ENCODE assay signal across 21 cellular contexts in the genomic region with DNA sequence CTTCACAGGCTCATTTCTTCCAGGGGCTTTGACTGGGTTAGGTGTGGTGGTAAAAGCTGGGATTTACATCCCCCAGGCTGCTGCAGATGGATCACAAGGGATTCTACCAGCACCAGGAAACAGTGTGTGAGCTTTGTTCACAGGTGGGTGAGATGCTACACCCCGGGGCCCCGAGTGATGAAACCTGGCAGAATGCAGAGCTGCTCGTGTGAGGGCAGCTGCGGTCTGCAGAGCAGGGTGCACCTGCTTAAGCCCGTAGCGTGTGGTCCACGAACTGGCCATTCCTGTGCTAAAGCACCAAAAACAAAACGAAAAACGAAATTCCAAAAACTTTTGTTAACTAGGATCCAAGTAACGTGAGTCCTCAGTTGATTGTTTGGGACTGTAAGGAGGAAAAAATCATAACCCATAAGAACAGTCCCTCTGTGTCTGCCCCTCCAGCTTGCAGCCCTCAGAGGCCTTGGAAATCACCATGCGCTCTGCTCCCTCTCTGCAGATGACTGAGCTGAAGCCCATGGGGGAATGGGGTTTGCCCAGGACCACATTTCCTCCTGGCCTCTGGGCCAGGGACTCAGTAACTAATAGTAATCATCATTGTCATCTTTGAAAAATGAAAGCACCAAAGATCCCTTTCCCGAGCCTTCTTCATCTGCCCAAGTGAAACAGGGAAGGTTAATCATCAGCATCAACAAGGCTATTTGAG. TPM values are rescaled to one million over a fixed set of nuclear protein-coding genes. Genes with fewer than 3 reads are reported as not detected.
DNase-seq lines count a peak whose midpoint lies in the region; ATAC-seq, FAIRE-seq and TF ChIP-seq lines count a peak whose summit lies in the region.
"Had no signal": no experiment of that assay in that cellular context is flagged by ENCODE, and none has a peak within 500 bp of the region (broad histone marks: within the 10 kb centered on the region; RNA-seq: fewer than 3 reads in every experiment).

No MANE protein-coding gene starts in this region.

- H3K4ac ChIP-seq in H1 (replicated peaks; ENCODE audit: insufficient read length, low read depth, low read length): no peak overlapping the region

- H3K27ac ChIP-seq in H1 (ENCODE audit: low read depth, low read length): no peak overlapping the region
- H3K27ac ChIP-seq: A549 had no signal

- no peak for TF ChIP-seq POLR2A in H1 (IDR thresholded peaks at IDR 0.05; ENCODE audit: control extremely low read depth in 1 of 2, low read depth in 2 of 2, low read length in 2 of 2)

- no peaks in the 10 kb centered on the region for H3K36me3 ChIP-seq in H1 (ENCODE audit: control insufficient read depth in 2 of 4, insufficient read depth in 4 of 4, low read length in 3 of 4)
- H3K36me3 ChIP-seq: HAP-1 had no signal

- no peak overlapping the region for H3K14ac ChIP-seq in H1 (ENCODE audit: insufficient read length)

- H2AK5ac ChIP-seq in H1 (ENCODE audit: low read depth, low read length): no peak overlapping the region

- no peaks in the 10 kb centered on the region for H3K9me3 ChIP-seq in H1 (ENCODE audit: insufficient read depth in 2 of 2, low read depth in 1 of 2, low read length in 1 of 2)
- H3K9me3 ChIP-seq: A549, HAP-1 had no signal

- H4K5ac ChIP-seq in H1 (ENCODE audit: insufficient read length, low read depth, low read length): no peak overlapping the region

- FAIRE-seq in H1 (lab: Jason Lieb, UNC): no peak
- FAIRE-seq: A549, D721Med, G401.6 had no signal

- peak overlapping the region; percentile 20; the same call in 1 of the 2 replicates for H4K8ac ChIP-seq in H1 (ENCODE audit: extremely low read depth, insufficient read depth, low read length)

- no peak overlapping the region for H3K9ac ChIP-seq in H1 (replicated peaks in 1 of 4; ENCODE audit: extremely low read depth in 1 of 4, low read depth in 3 of 4, low read length in 3 of 4)

- H2BK5ac ChIP-seq in H1 (ENCODE audit: low read depth, low read length): no peak overlapping the region

- no peak overlapping the region for H3K4me3 ChIP-seq in H1 (ENCODE audit: extremely low read depth in 1 of 4, insufficient read depth in 2 of 4, low read depth in 3 of 4, low read length in 4 of 4)
- H3K4me3 ChIP-seq: A549, GM23338, HAP-1 had no signal

- H3K4me1 ChIP-seq in H1 (replicated peaks in 1 of 4; ENCODE audit: control insufficient read depth in 3 of 4, insufficient read depth in 4 of 4, low read length in 3 of 4): no peaks in the 10 kb centered on the region
- H3K4me1 ChIP-seq: A549, HAP-1 had no signal

- H3K56ac ChIP-seq in H1 (replicated peaks; ENCODE audit: insufficient read length, low read depth, low read length): no peak overlapping the region

- H3K79me2 ChIP-seq in H1 (ENCODE audit: control insufficient read depth in 1 of 2, insufficient read depth in 2 of 2, low read length in 2 of 2): no peaks in the 10 kb centered on the region

- no peak for TF ChIP-seq RAD21 in H1 (IDR thresholded peaks at IDR 0.05 in 1 of 2, conservative IDR thresholded peaks at IDR 0.05 in 1 of 2; ENCODE audit: low read depth in 2 of 2, low read length in 2 of 2)

- no peak for TF ChIP-seq CTCF in H1 (IDR thresholded peaks at IDR 0.05; ENCODE audit: control extremely low read depth in 1 of 3, insufficient read depth in 1 of 3, low read depth in 1 of 3, low read length in 3 of 3)

- no peak overlapping the region for H3K18ac ChIP-seq in H1 (ENCODE audit: extremely low read depth, low read length)

- WGBS in H1 (ENCODE audit: extremely low coverage in 1 of 2, insufficient coverage in 1 of 2, insufficient read length in 1 of 2, insufficient replicate concordance in 2 of 2, low coverage in 1 of 2, low lambda C conversion rate in 2 of 2, missing lambda C conversion rate in 1 of 2), 2 experiments: 98% methylated on average over 12 of the region's 12 CpGs; no CpG with 5 or more reads in 1 of the 2 experiments

- TF ChIP-seq EP300 in H1 (IDR thresholded peaks at IDR 0.05; ENCODE audit: borderline replicate concordance in 1 of 2, low read depth in 2 of 2, low read length in 2 of 2): no peak

- no peak overlapping the region for H3K4me2 ChIP-seq in H1 (ENCODE audit: insufficient read depth in 1 of 2, low read depth in 2 of 2, low read length in 2 of 2)
- H3K4me2 ChIP-seq: A549, GM23338 had no signal

- H3K23ac ChIP-seq in H1 (ENCODE audit: insufficient read length): no peak overlapping the region

- no peak for DNase-seq in H1 (ENCODE audit: low read depth in 1 of 2, low spot score in 2 of 2)
- no peak for DNase-seq in cardiac septum (ENCODE audit: low spot score)
- DNase-seq in OCI-M2 (lab: John Stamatoyannopoulos, UW; ENCODE audit: unreplicated experiment): no peak
- DNase-seq: CD8-positive, alpha-beta T cell; COR-L47; DMS153; DMS79 treated with DMSO at 0.1 percent for 48 hours; EL; KG1 had no signal

- H3K79me1 ChIP-seq in H1 (ENCODE audit: low read depth, low read length): no peaks in the 10 kb centered on the region

- H2BK15ac ChIP-seq in H1 (ENCODE audit: low read length): no peak overlapping the region

- CTCF ChIA-PET in H1 (lab: Charles Lee; ENCODE audit: partially characterized antibody): interaction anchor here (0.6 to 1.9 kb wide), 7 partner anchors 21 to 397 kb away, joined by 3 to 7 read pairs (median 3); partner anchors contain the start of gene ELF5

- H2BK120ac ChIP-seq in H1 (replicated peaks; ENCODE audit: low read depth, low read length): no peak overlapping the region

- no peaks in the 10 kb centered on the region for H3K23me2 ChIP-seq in H1 (ENCODE audit: low read depth, low read length)

- no peaks in the 10 kb centered on the region for H4K20me1 ChIP-seq in H1 (replicated peaks in 1 of 2; ENCODE audit: control insufficient read depth in 1 of 2, insufficient read depth in 2 of 2, low read length in 2 of 2)

- ATAC-seq in GM18868 (IDR thresholded peaks at IDR 0.05; ENCODE audit: unreplicated experiment) (peak; percentile 78), HG02571 (IDR thresholded peaks at IDR 0.05; ENCODE audit: unreplicated experiment) (peak; percentile 67), HG02885 (IDR thresholded peaks at IDR 0.05; ENCODE audit: poor library complexity, unreplicated experiment) (no peak)
- ATAC-seq: A549; CD8-positive, alpha-beta T cell; GM23338 had no signal

- H4K91ac ChIP-seq in H1 (replicated peaks; ENCODE audit: insufficient read length, low read length): no peak overlapping the region

- POLR2A ChIA-PET in H1 (lab: Charles Lee; ENCODE audit: partially characterized antibody): no interaction called here

- H2BK20ac ChIP-seq in H1 (ENCODE audit: low read length): no peak overlapping the region

- no peaks in the 10 kb centered on the region for H3K27me3 ChIP-seq in H1 (replicated peaks in 1 of 4; ENCODE audit: control insufficient read depth in 3 of 4, extremely low read depth in 1 of 4, insufficient read depth in 3 of 4, low read length in 3 of 4)

- intact Hi-C loops in cardiac septum (cut with DNase I): no loop called here

- no peak overlapping the region for H2BK12ac ChIP-seq in H1 (ENCODE audit: low read depth, low read length)

- no peak overlapping the region for H2AFZ ChIP-seq in H1 (ENCODE audit: low read length)
- H2AFZ ChIP-seq: GM23338 had no signal

TF ChIP-seq in H1, 55 proteins besides CTCF, POLR2A, EP300 and RAD21:
- TF ChIP-seq TBP (IDR thresholded peaks at IDR 0.05; ENCODE audit: low read depth, low read length) (no peak), POLR2AphosphoS5 (IDR thresholded peaks at IDR 0.05; ENCODE audit: low read depth, low read length) (no peak), KDM5A (IDR thresholded peaks at IDR 0.05; ENCODE audit: low read length) (no peak), CREB1 (IDR thresholded peaks at IDR 0.05) (no peak), RBBP5 (IDR thresholded peaks at IDR 0.05; ENCODE audit: borderline replicate concordance, low read depth, low read length) (no peak), TAF1 (IDR thresholded peaks at IDR 0.05; ENCODE audit: low read depth, low read length) (no peak), SIN3A (conservative IDR thresholded peaks at IDR 0.05 in 1 of 2, IDR thresholded peaks at IDR 0.05 in 1 of 2; ENCODE audit: low read depth in 1 of 2, low read length in 2 of 2) (no peak), SIX5 (IDR thresholded peaks at IDR 0.05; ENCODE audit: low read depth, low read length) (no peak), HDAC6 (IDR thresholded peaks at IDR 0.05; ENCODE audit: low read depth, low read length) (no peak), YY1 (IDR thresholded peaks at IDR 0.05; ENCODE audit: low read depth, low read length) (no peak), TCF12 (IDR thresholded peaks at IDR 0.05; ENCODE audit: low read depth, low read length) (no peak), BRCA1 (IDR thresholded peaks at IDR 0.05; ENCODE audit: low read depth, low read length) (no peak), CEBPB (IDR thresholded peaks at IDR 0.05; ENCODE audit: low read depth, low read length) (no peak), RXRA (IDR thresholded peaks at IDR 0.05; ENCODE audit: insufficient read depth, low read depth, low read length) (no peak), MAFK (IDR thresholded peaks at IDR 0.05; ENCODE audit: low read depth, low read length) (no peak)
TF ChIP-seq in H1: peak in this region for 0.

RNA-seq across cellular contexts. Expression of gene ELF5, which starts 24.6 kb away (rescaled TPM):
- total RNA-seq in H1 (2021; fragmentation: NEBNext Ultra II Directional; extraction: Animal tissue kit (Norgen Biotek cat#: 25700)): not detected in 2 replicates
- not detected in 2 replicates for polyA plus RNA-seq in H1 (2011; rRNA removed)
- not detected for polyA plus RNA-seq in H1 (2011; cell fraction: cytosol; rRNA removed)
- polyA plus RNA-seq in H1 (2011; cell fraction: nucleus; rRNA removed): not detected
- polyA plus RNA-seq in H1 (2012, experiment 1 of 2): not detected in 4 replicates
- not detected for polyA plus RNA-seq in H1 (2012, experiment 2 of 2)
- not detected for polyA plus RNA-seq in H1 (2013, experiment 1 of 2)
- polyA plus RNA-seq in H1 (2013, experiment 2 of 2): not detected
- polyA minus RNA-seq in H1 (2011; rRNA and poly(A)+ RNA removed): not detected in 2 replicates
- not detected for polyA minus RNA-seq in H1 (2011; cell fraction: cytosol; rRNA and poly(A)+ RNA removed)
- polyA minus RNA-seq in H1 (2011; cell fraction: nucleus; rRNA and poly(A)+ RNA removed): not detected
- total RNA-seq in cardiac septum: not detected
- total RNA-seq: CD8-positive, alpha-beta T cell; GM23338 had no signal
- polyA plus RNA-seq: AG04450, BJ, CD14-positive monocyte, GM23338, IgD-negative memory B cell had no signal

RNA-seq across cellular contexts. Expression of gene CAT, which starts 50.3 kb away (rescaled TPM):
- total RNA-seq in H1 (2021; fragmentation: NEBNext Ultra II Directional; extraction: Animal tissue kit (Norgen Biotek cat#: 25700)): 14.3 and 15.0 TPM in 2 replicates
- polyA plus RNA-seq in H1 (2011; rRNA removed): 7.3 and 9.6 TPM in 2 replicates
- 10.4 TPM for polyA plus RNA-seq in H1 (2011; cell fraction: cytosol; rRNA removed)
- polyA plus RNA-seq in H1 (2011; cell fraction: nucleus; rRNA removed): 13.2 TPM
- polyA plus RNA-seq in H1 (2012, experiment 1 of 2): 5.8 to 7.0 TPM (median 6.8 TPM) in 4 replicates
- 1.5 TPM for polyA plus RNA-seq in H1 (2012, experiment 2 of 2)
- 8.7 TPM for polyA plus RNA-seq in H1 (2013, experiment 1 of 2)
- 7.2 TPM for polyA plus RNA-seq in H1 (2013, experiment 2 of 2)
- polyA minus RNA-seq in H1 (2011; rRNA and poly(A)+ RNA removed): 8.6 and 11.6 TPM in 2 replicates
- polyA minus RNA-seq in H1 (2011; cell fraction: cytosol; rRNA and poly(A)+ RNA removed): 8.3 TPM
- polyA minus RNA-seq in H1 (2011; cell fraction: nucleus; rRNA and poly(A)+ RNA removed): 11.2 TPM
- 47.6 TPM for total RNA-seq in cardiac septum
